In genomic region chr6:99790679-99791078, GRCh38 we compare ENCODE assay signal across 10 cellular contexts.
DNase-seq lines count a peak whose midpoint lies in the region; ATAC-seq, FAIRE-seq and TF ChIP-seq lines count a peak whose summit lies in the region.
"Had no signal": no experiment of that assay in that cellular context is flagged by ENCODE, and none has a peak within 500 bp of the region (broad histone marks: within the 10 kb centered on the region; RNA-seq: fewer than 3 reads in every experiment).

No MANE protein-coding gene starts in this region.

- in situ Hi-C loops in GM13977 (cut with MboI; ENCODE audit: low pct_unique_long_range_greater_than_20kb, low sequenced_read_pairs, unreplicated experiment): no loop called here

- ATAC-seq in GM18873 (IDR thresholded peaks at IDR 0.05; ENCODE audit: low FRiP score, unreplicated experiment): no peak

- DNase-seq in DMS53 (lab: John Stamatoyannopoulos, UW) (peak; percentile 20), DMS53 treated with DMSO at 0.1 percent for 48 hours (lab: John Stamatoyannopoulos, UW; ENCODE audit: unreplicated experiment) (no peak), GM13977 (ENCODE audit: low spot score) (no peak), OCI-M1 (lab: John Stamatoyannopoulos, UW) (peak; percentile 43), ecto neural progenitor cell (ENCODE audit: low spot score) (no peak), foreskin melanocyte (no peak)
- DNase-seq: activated CD4-positive, alpha-beta T cell treated with anti-CD3 and anti-CD28 coated beads, Interleukin-2, amount 50 U/mL, for 1 hour; tibial artery had no signal

- TF ChIP-seq CTCF in GM13977 (IDR thresholded peaks at IDR 0.05; ENCODE audit: extremely low read depth, insufficient read depth, missing control alignments): peak; percentile 14

- peak; percentile 41 for FAIRE-seq in islet of Langerhans (lab: Jason Lieb, UNC)

Comparison
In these comparisons a context has a peak if more than half of its experiments do, and no peak if none do; other contexts are left out.
1. DNase-seq: peak in DMS53 (single experiment) and OCI-M1 (single experiment); none in DMS53 treated with DMSO at 0.1 percent for 48 hours (single experiment), GM13977 (single experiment), ecto neural progenitor cell (single experiment) and foreskin melanocyte (single experiment).